Comparison of ENCODE assay signal across 8 cellular contexts in genomic region chr19:12696366-12697335, GRCh38. TPM values are rescaled to one million over a fixed set of nuclear protein-coding genes. Genes with fewer than 3 reads are reported as not detected.
DNase-seq lines count a peak whose midpoint lies in the region; TF ChIP-seq lines count a peak whose summit lies in the region.

Gene FBXW9, minus strand, starts transcription at chr19:12696631. Its CDS starts 50 bp downstream, at chr19:12696581.

- peak within 1 kb of the TSS; percentile 81 for H3K4me2 ChIP-seq in SK-N-SH

- no peaks in the 10 kb centered on the region for H3K9me3 Mint-ChIP-seq in activated naive CD4-positive, alpha-beta T cell treated with anti-CD3 and anti-CD28 coated beads, Interleukin-2, amount 50 U/mL, for 24 hours

- 11% methylated on average over 36 of the region's 59 CpGs for WGBS in SK-N-SH (ENCODE audit: low lambda C conversion rate)
- WGBS in suprapubic skin, result 29% methylated on average over 12 of the region's 59 CpGs

- CTCF ChIA-PET in HEK293T (lab: Yijun Ruan, JAX), result interaction anchor here (1.8 kb wide), 1 partner anchor 70 kb away, joined by 4 read pairs; no protein-coding TSS in a partner anchor
- CTCF ChIA-PET in SK-N-SH (lab: Yijun Ruan, JAX), result interaction anchor here (0.7 to 2.9 kb wide), 10 partner anchors 11 to 151 kb away, joined by 3 to 11 read pairs (median 4); no protein-coding TSS in a partner anchor

- H3F3A ChIP-seq in SK-N-SH (replicated peaks; ENCODE audit: insufficient read depth), result peaks cover 33% of the 10 kb centered on the region

- peak within 1 kb of the TSS; percentile 68 for H3K9ac ChIP-seq in SK-N-SH

- TF ChIP-seq EP300 in SK-N-SH (IDR thresholded peaks at IDR 0.05; ENCODE audit: borderline replicate concordance in 1 of 2, low read depth in 1 of 2, low read length in 1 of 2), result no peak
- no peak for TF ChIP-seq EP300 in suprapubic skin (IDR thresholded peaks at IDR 0.05)

- H3K27ac Mint-ChIP-seq in activated naive CD4-positive, alpha-beta T cell treated with anti-CD3 and anti-CD28 coated beads, Interleukin-2, amount 50 U/mL, for 24 hours, result peak within 1 kb of the TSS; percentile 91

- H3K4me1 ChIP-seq in SK-N-SH (ENCODE audit: control insufficient read depth in 1 of 2, insufficient read depth in 2 of 2, low read depth in 1 of 2, low read length in 1 of 2), result peaks cover 0 to 16% of the 10 kb centered on the region in 2 experiments; a peak in 2 of 4 replicates
- peaks cover 22% of the 10 kb centered on the region for H3K4me1 ChIP-seq in suprapubic skin

- no peaks in the 10 kb centered on the region; the same call in 1 of the 2 replicates for H3K79me2 ChIP-seq in SK-N-SH (ENCODE audit: insufficient read depth)

- H3K4me1 Mint-ChIP-seq in activated naive CD4-positive, alpha-beta T cell treated with anti-CD3 and anti-CD28 coated beads, Interleukin-2, amount 50 U/mL, for 24 hours, result peaks cover 13% of the 10 kb centered on the region

- H3K9me3 ChIP-seq in SK-N-SH (no peaks in the 10 kb centered on the region), suprapubic skin (no peaks in the 10 kb centered on the region)

- H4K20me1 ChIP-seq in SK-N-SH (ENCODE audit: insufficient read depth), result no peaks in the 10 kb centered on the region

- no peak for TF ChIP-seq CTCF in SK-N-SH (IDR thresholded peaks at IDR 0.05)
- no peak for TF ChIP-seq CTCF in suprapubic skin (IDR thresholded peaks at IDR 0.05)

- H3K4me3 ChIP-seq in SK-N-SH (ENCODE audit: low read depth in 2 of 2, low read length in 1 of 2), result peak within 1 kb of the TSS; percentile 81 to 89
- H3K4me3 ChIP-seq in suprapubic skin, result peak within 1 kb of the TSS; percentile 81

- H3K27ac ChIP-seq in SK-N-SH (ENCODE audit: low read depth in 2 of 2, low read length in 1 of 2) (peak within 1 kb of the TSS; percentile 81 to 83), suprapubic skin (peak within 1 kb of the TSS; percentile 82)

- no peaks in the 10 kb centered on the region for H3K9me2 ChIP-seq in SK-N-SH

- POLR2A ChIA-PET in HEK293T (lab: Yijun Ruan, JAX) (interaction anchor here (0.6 to 1.8 kb wide), 6 partner anchors 9 to 41 kb away, joined by 3 to 6 read pairs (median 4); partner anchors contain the start of gene GET3), SK-N-SH (lab: Yijun Ruan, JAX) (interaction anchor here (0.6 to 1.9 kb wide), 7 partner anchors 11 to 1322 kb away, joined by 3 to 5 read pairs (median 4); no protein-coding TSS in a partner anchor)

- TF ChIP-seq RAD21 in SK-N-SH (IDR thresholded peaks at IDR 0.05; ENCODE audit: low read length), result no peak

- H3K27me3 ChIP-seq in SK-N-SH (ENCODE audit: insufficient read depth), result no peaks in the 10 kb centered on the region
- no peaks in the 10 kb centered on the region for H3K27me3 ChIP-seq in suprapubic skin

- H3K27me3 Mint-ChIP-seq in activated naive CD4-positive, alpha-beta T cell treated with anti-CD3 and anti-CD28 coated beads, Interleukin-2, amount 50 U/mL, for 24 hours, result no peaks in the 10 kb centered on the region

- H3K4me3 Mint-ChIP-seq in activated naive CD4-positive, alpha-beta T cell treated with anti-CD3 and anti-CD28 coated beads, Interleukin-2, amount 50 U/mL, for 24 hours, result peak within 1 kb of the TSS; percentile 90

- H2AFZ ChIP-seq in SK-N-SH (ENCODE audit: low read depth), result peak within 1 kb of the TSS; percentile 89

- TF ChIP-seq POLR2A in suprapubic skin (IDR thresholded peaks at IDR 0.05), result peak in 1 of 2 donors; percentile 33

- H3K36me3 Mint-ChIP-seq in activated naive CD4-positive, alpha-beta T cell treated with anti-CD3 and anti-CD28 coated beads, Interleukin-2, amount 50 U/mL, for 24 hours, result peaks cover 2% of the 10 kb centered on the region

- in situ Hi-C loops in G401 (cut with HindIII; ENCODE audit: low sequenced_read_pairs), result no loop called here

- H3K36me3 ChIP-seq in SK-N-SH (replicated peaks in 1 of 2; ENCODE audit: control insufficient read depth in 1 of 2, insufficient read depth in 2 of 2, low read length in 1 of 2) (peaks cover 15 to 24% of the 10 kb centered on the region in 2 experiments), suprapubic skin (peaks cover 26% of the 10 kb centered on the region)

- peak; percentile 96 for DNase-seq in G401 (ENCODE audit: low spot score)
- DNase-seq in HEK293T (ENCODE audit: extremely low spot score), result peak; percentile 96
- peak; percentile 85 for DNase-seq in NCI-H1092 treated with DMSO at 0.1 percent for 48 hours (lab: John Stamatoyannopoulos, UW)
- peak; percentile 97 for DNase-seq in SK-N-SH
- peak; percentile 73 for DNase-seq in glomerular endothelial cell (ENCODE audit: extremely low read depth, low read depth, low spot score)
- peak; percentile 91 for DNase-seq in occipital lobe (lab: John Stamatoyannopoulos, UW)
- DNase-seq in suprapubic skin (ENCODE audit: low spot score in 2 of 2), result peak; percentile 98 to 99

TF ChIP-seq in HEK293T, 16 proteins besides CTCF, POLR2A, EP300 and RAD21:
- TF ChIP-seq ELF4 (IDR thresholded peaks at IDR 0.05) (peak; percentile 55), LEF1 (IDR thresholded peaks at IDR 0.05; ENCODE audit: borderline replicate concordance) (no peak), ZNF384 (IDR thresholded peaks at IDR 0.05) (peak; percentile 50), L3MBTL2 (conservative IDR thresholded peaks at IDR 0.05) (peak; percentile 67)

TF ChIP-seq in SK-N-SH, 30 proteins besides CTCF, POLR2A, EP300 and RAD21 (continues in another document):
- no peak for TF ChIP-seq USF1 (IDR thresholded peaks at IDR 0.05; ENCODE audit: borderline replicate concordance, low read depth)
- TF ChIP-seq EZH2phosphoT487 (IDR thresholded peaks at IDR 0.05; ENCODE audit: borderline replicate concordance, low read depth), result no peak
- no peak for TF ChIP-seq FOSL2 (IDR thresholded peaks at IDR 0.05; ENCODE audit: borderline replicate concordance, low read depth)
- peak; percentile 15; the same call in 1 of the 2 replicates for TF ChIP-seq REST (IDR thresholded peaks at IDR 0.05; ENCODE audit: low read depth, low read length)
- peak; percentile 97 for TF ChIP-seq POLR2AphosphoS5 (IDR thresholded peaks at IDR 0.05; ENCODE audit: low read depth, low read length)
- TF ChIP-seq RXRA (IDR thresholded peaks at IDR 0.05; ENCODE audit: borderline replicate concordance, low read depth), result no peak
- no peak for TF ChIP-seq RFX5 (IDR thresholded peaks at IDR 0.05; ENCODE audit: low read length)
- peak; percentile 68; the same call in 1 of the 2 replicates for TF ChIP-seq TAF1 (IDR thresholded peaks at IDR 0.05; ENCODE audit: borderline replicate concordance, low read depth, low read length)
- TF ChIP-seq RCOR1 (IDR thresholded peaks at IDR 0.05; ENCODE audit: low read length), result no peak
- TF ChIP-seq TCF12 (IDR thresholded peaks at IDR 0.05), result no peak
- TF ChIP-seq GATA2 (CRISPR knock-in tag; IDR thresholded peaks at IDR 0.05), result no peak
- peak; percentile 33 for TF ChIP-seq PBX3 (IDR thresholded peaks at IDR 0.05)
- TF ChIP-seq YY1 (IDR thresholded peaks at IDR 0.05; ENCODE audit: low read depth), result 0 out of 2 replicates have a peak, but pooled peaks have one; percentile 35
- TF ChIP-seq FOXM1 (IDR thresholded peaks at IDR 0.05; ENCODE audit: low read depth), result no peak
- peak; percentile 97 for TF ChIP-seq MXI1 (IDR thresholded peaks at IDR 0.05; ENCODE audit: low read depth, low read length)
- peak; percentile 79 for TF ChIP-seq CHD2 (IDR thresholded peaks at IDR 0.05; ENCODE audit: low read length, partially characterized antibody)

RNA-seq across cellular contexts. Expression of gene FBXW9, which starts in this region (rescaled TPM):
- total RNA-seq in G401 (2014; rRNA removed; shearing (Covaris generic)), result 39.2 and 41.6 TPM in 2 replicates
- 25.9 and 26.6 TPM in 2 replicates for polyA plus RNA-seq in SK-N-SH (2012; rRNA removed)
- 9.6 and 15.9 TPM in 2 replicates for polyA plus RNA-seq in SK-N-SH (2012; cell fraction: cytosol; rRNA removed)
- polyA plus RNA-seq in SK-N-SH (2012; cell fraction: nucleus; rRNA removed), result 39.1 and 46.7 TPM in 2 replicates
- total RNA-seq in glomerular endothelial cell, result 8.0 and 12.1 TPM in 2 replicates
- 6.4 TPM for total RNA-seq in occipital lobe
- total RNA-seq in suprapubic skin, result 10 to 100 TPM in 3 of 4 donors, 1 to 10 TPM in 1; 9.7 to 13.7 (median 12.3) TPM

Comparison
In these comparisons a context has a peak if more than half of its experiments do, and no peak if none do; other contexts are left out.
1. Peak in every context shown above with its lines: DNase-seq, H3K4me3 ChIP-seq and H3K27ac ChIP-seq.